8 cellular contexts compared by ENCODE assay signal in the genomic region with DNA sequence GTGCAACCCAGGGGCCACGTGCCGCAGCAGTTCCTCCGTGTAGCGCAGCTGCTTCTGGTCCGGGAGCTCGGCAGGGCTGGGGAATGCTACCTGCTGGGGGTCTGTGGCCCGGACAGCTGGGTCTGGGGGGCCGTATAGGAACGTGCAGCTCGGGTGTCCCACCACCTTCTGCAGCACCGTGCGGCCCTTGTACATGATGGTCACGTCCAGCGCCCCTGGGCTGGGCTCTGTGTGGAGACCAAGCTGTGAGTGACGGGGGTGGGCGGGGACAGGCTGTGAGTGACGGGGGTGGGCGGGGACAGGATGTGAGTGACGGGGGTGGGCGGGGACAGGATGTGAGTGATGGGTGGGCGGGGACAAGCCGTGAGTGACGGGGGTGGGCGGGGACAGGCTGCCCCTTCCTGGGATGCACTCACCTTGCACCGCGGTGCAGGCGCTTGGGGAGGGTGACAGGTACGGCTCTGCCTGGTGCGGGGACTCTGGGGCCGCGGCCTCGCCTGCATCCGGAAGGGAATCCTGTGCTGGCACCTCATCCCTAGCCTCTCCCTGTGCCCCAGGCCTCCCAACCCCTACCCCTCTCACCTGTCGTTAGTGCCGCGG. TPM values are rescaled to one million over a fixed set of nuclear protein-coding genes. Genes with fewer than 3 reads are reported as not detected.
DNase-seq lines count a peak whose midpoint lies in the region; ATAC-seq lines count a peak whose summit lies in the region.

No MANE protein-coding gene starts in this region.

- DNase-seq in 8988T (peak; percentile 88), HAP-1 (ENCODE audit: low spot score in 2 of 2) (peak; percentile 9 to 76), SW480 (ENCODE audit: low spot score) (peak; percentile 69), iPS-NIHi7 (ENCODE audit: extremely low spot score) (peak; percentile 88), H4 (ENCODE audit: low spot score) (no peak)
- peak; percentile 82 for DNase-seq in activated naive CD8-positive, alpha-beta T cell treated with anti-CD3 and anti-CD28 coated beads for 36 hours
- DNase-seq in stimulated activated CD4-positive, alpha-beta T cell treated with anti-CD3 and anti-CD28 coated beads, Interleukin-4, amount 100 ng/mL, for 48 hours (ENCODE audit: low read depth in 2 of 2), result peak; percentile 76 to 81

- in situ Hi-C loops in HAP-1 (cut with MboI; ENCODE audit: low sequenced_read_pairs), result no loop called here

- H3K36me3 Mint-ChIP-seq in activated naive CD8-positive, alpha-beta T cell treated with anti-CD3 and anti-CD28 coated beads for 36 hours, result peaks cover 14% of the 10 kb centered on the region

- H3K27me3 ChIP-seq in HAP-1 (ENCODE audit: low read depth), result no peaks in the 10 kb centered on the region

- H3K27ac Mint-ChIP-seq in activated naive CD8-positive, alpha-beta T cell treated with anti-CD3 and anti-CD28 coated beads for 36 hours, result peak overlapping the region; percentile 85

- H3K27me3 Mint-ChIP-seq in activated naive CD8-positive, alpha-beta T cell treated with anti-CD3 and anti-CD28 coated beads for 36 hours, result no peaks in the 10 kb centered on the region

- peak overlapping the region; percentile 40 for H3K4me3 Mint-ChIP-seq in activated naive CD8-positive, alpha-beta T cell treated with anti-CD3 and anti-CD28 coated beads for 36 hours

- peaks cover 6% of the 10 kb centered on the region; the same call in 1 of the 2 replicates for H3K4me1 ChIP-seq in HAP-1

- peaks cover 10% of the 10 kb centered on the region for H3K4me1 Mint-ChIP-seq in activated naive CD8-positive, alpha-beta T cell treated with anti-CD3 and anti-CD28 coated beads for 36 hours

- H3K4me3 ChIP-seq in HAP-1, result no peak overlapping the region

- no peaks in the 10 kb centered on the region for H3K9me3 Mint-ChIP-seq in activated naive CD8-positive, alpha-beta T cell treated with anti-CD3 and anti-CD28 coated beads for 36 hours

- no peak for ATAC-seq in GM19035 (IDR thresholded peaks at IDR 0.05; ENCODE audit: unreplicated experiment)

- no peaks in the 10 kb centered on the region for H3K9me3 ChIP-seq in HAP-1

- peaks cover 52% of the 10 kb centered on the region for H3K36me3 ChIP-seq in HAP-1 (replicated peaks)

RNA-seq across cellular contexts. Expression of gene IRF7, which starts 2.3 kb away (rescaled TPM):
- total RNA-seq in activated naive CD8-positive, alpha-beta T cell treated with anti-CD3 and anti-CD28 coated beads for 36 hours, result 10 to 100 TPM; 60.6 to 61.2 TPM
- 11.7 and 11.9 TPM in 2 replicates for total RNA-seq in H4 (2014; rRNA removed; shearing (Covaris generic))

RNA-seq across cellular contexts. Expression of gene CDHR5, which starts 11.3 kb away (rescaled TPM):
- not detected for total RNA-seq in activated naive CD8-positive, alpha-beta T cell treated with anti-CD3 and anti-CD28 coated beads for 36 hours
- total RNA-seq in H4 (2014; rRNA removed; shearing (Covaris generic)), result not detected in 2 replicates

RNA-seq across cellular contexts. Expression of gene SCT, which starts 13.5 kb away (rescaled TPM):
- not detected for total RNA-seq in activated naive CD8-positive, alpha-beta T cell treated with anti-CD3 and anti-CD28 coated beads for 36 hours
- not detected in 2 replicates for total RNA-seq in H4 (2014; rRNA removed; shearing (Covaris generic))

RNA-seq across cellular contexts. Expression of gene DRD4, which starts 23.6 kb away (rescaled TPM):
- total RNA-seq in activated naive CD8-positive, alpha-beta T cell treated with anti-CD3 and anti-CD28 coated beads for 36 hours, result under 1 TPM; 0.26 to 0.37 TPM
- total RNA-seq in H4 (2014; rRNA removed; shearing (Covaris generic)), result not detected in 2 replicates

RNA-seq across cellular contexts. Expression of gene PHRF1, which starts 37.2 kb away (rescaled TPM):
- 10 to 100 TPM; 42.3 to 44.3 TPM for total RNA-seq in activated naive CD8-positive, alpha-beta T cell treated with anti-CD3 and anti-CD28 coated beads for 36 hours
- 14.5 and 15.3 TPM in 2 replicates for total RNA-seq in H4 (2014; rRNA removed; shearing (Covaris generic))
